Comparison of ENCODE assay signal across 16 cellular contexts in genomic region chr19:45113628-45114027, GRCh38. TPM values are rescaled to one million over a fixed set of nuclear protein-coding genes. Genes with fewer than 3 reads are reported as not detected.
DNase-seq lines count a peak whose midpoint lies in the region; ATAC-seq and TF ChIP-seq lines count a peak whose summit lies in the region.
"Had no signal": no experiment of that assay in that cellular context is flagged by ENCODE, and none has a peak within 500 bp of the region (broad histone marks: within the 10 kb centered on the region; RNA-seq: fewer than 3 reads in every experiment).

No MANE protein-coding gene starts in this region.

- whole genome bisulfite sequencing in urinary bladder, result 79% methylated on average over 9 of the region's 9 CpGs

- H3K4me1 ChIP-seq in colonic mucosa (peaks cover 13% of the 10 kb centered on the region), urinary bladder (ENCODE audit: insufficient read depth) (no peaks in the 10 kb centered on the region)

- H3K27me3 ChIP-seq in colonic mucosa, result no peaks in the 10 kb centered on the region
- H3K27me3 ChIP-seq: sigmoid colon, suprapubic skin had no signal

- DNase-seq in SIG-M5 treated with dmso at 0.1 percent for 504 hours (lab: John Stamatoyannopoulos, UW; ENCODE audit: unreplicated experiment) (peak; percentile 30), SIG-M5 (lab: John Stamatoyannopoulos, UW) (no peak), NCI-H345 (lab: John Stamatoyannopoulos, UW) (peak; percentile 85), colonic mucosa (peak; percentile 80), occipital lobe (lab: John Stamatoyannopoulos, UW) (no peak)
- DNase-seq: 8988T; activated CD4-positive, alpha-beta memory T cell treated with anti-CD3 and anti-CD28 coated beads, Interleukin-2, amount 10 ng/mL, durations not matched to agents 7 days and 5 days; activated naive CD4-positive, alpha-beta T cell treated with anti-CD3 and anti-CD28 coated beads, Interleukin-2, amount 50 U/mL, for 16 hours; HFFc6; sigmoid colon; T-helper 2 cell had no signal

- no peak for TF ChIP-seq CTCF in colonic mucosa (IDR thresholded peaks at IDR 0.05)

- H3K4me3 ChIP-seq in colonic mucosa, result no peak overlapping the region
- H3K4me3 ChIP-seq in urinary bladder (ENCODE audit: low read depth, low read length), result no peak overlapping the region
- H3K4me3 ChIP-seq: sigmoid colon, suprapubic skin had no signal

- H3K27ac ChIP-seq in colonic mucosa (peak overlapping the region; percentile 53), urinary bladder (ENCODE audit: low read depth) (peak overlapping the region; percentile 64)
- H3K27ac ChIP-seq: KMS-11, sigmoid colon, suprapubic skin had no signal

- no peaks in the 10 kb centered on the region for H3K36me3 ChIP-seq in colonic mucosa
- H3K36me3 ChIP-seq in urinary bladder (ENCODE audit: insufficient read depth), result no peaks in the 10 kb centered on the region
- H3K36me3 ChIP-seq: sigmoid colon, suprapubic skin had no signal

- ATAC-seq in HG02588 (IDR thresholded peaks at IDR 0.05; ENCODE audit: unreplicated experiment), result no peak
- no peak for ATAC-seq in GM19452 (IDR thresholded peaks at IDR 0.05; ENCODE audit: unreplicated experiment)

- peak overlapping the region in 1 of 2 donors; percentile 84 for H3K9ac ChIP-seq in colonic mucosa (ENCODE audit: low read depth in 2 of 2, low read length in 2 of 2)
- H3K9ac ChIP-seq: KMS-11 had no signal

- intact Hi-C loops in colonic mucosa (cut with DNase I), result no loop called here

- no peaks in the 10 kb centered on the region for H3K9me3 ChIP-seq in colonic mucosa
- H3K9me3 ChIP-seq: sigmoid colon, suprapubic skin had no signal

RNA-seq across cellular contexts. Expression of gene PPP1R37, which starts 20.6 kb away (rescaled TPM):
- total RNA-seq in colonic mucosa (10 to 100 TPM; 28.2 to 46.9 TPM), urinary bladder (16.8 TPM), occipital lobe (20.6 TPM)
- 31.6 TPM for polyA plus RNA-seq in urinary bladder

RNA-seq across cellular contexts. Expression of gene GEMIN7, which starts 34.6 kb away (rescaled TPM):
- 10 to 100 TPM; 22.4 to 37.5 TPM for total RNA-seq in colonic mucosa
- 10.4 TPM for total RNA-seq in urinary bladder
- 23.6 TPM for polyA plus RNA-seq in urinary bladder
- 13.3 TPM for total RNA-seq in occipital lobe

RNA-seq across cellular contexts. Expression of gene ZNF296, which starts 37.4 kb away (rescaled TPM):
- total RNA-seq in colonic mucosa, result 1 to 10 TPM; 3.4 to 7.0 TPM
- total RNA-seq in urinary bladder, result 0.42 TPM
- 0.65 TPM for polyA plus RNA-seq in urinary bladder
- not detected for total RNA-seq in occipital lobe

RNA-seq across cellular contexts. Expression of gene NKPD1, which starts 47.2 kb away (rescaled TPM):
- total RNA-seq in colonic mucosa, result under 1 TPM in 1 of 2 donors, not detected in 1; 0.07 TPM
- 0.58 TPM for total RNA-seq in urinary bladder
- polyA plus RNA-seq in urinary bladder, result 0.37 TPM
- total RNA-seq in occipital lobe, result 0.47 TPM

Comparison
In these comparisons a context has a peak if more than half of its experiments do, and no peak if none do; other contexts are left out.
1. DNase-seq: peak in SIG-M5 treated with dmso at 0.1 percent for 504 hours (single experiment), NCI-H345 (single experiment) and colonic mucosa (single experiment); none in SIG-M5 (single experiment) and occipital lobe (single experiment).